In genomic region chr3:132230156-132231000, GRCh38 we compare ENCODE assay signal across 24 cellular contexts.
DNase-seq lines count a peak whose midpoint lies in the region; ATAC-seq and TF ChIP-seq lines count a peak whose summit lies in the region.
"Had no signal": no experiment of that assay in that cellular context is flagged by ENCODE, and none has a peak within 500 bp of the region (broad histone marks: within the 10 kb centered on the region; RNA-seq: fewer than 3 reads in every experiment).

No MANE protein-coding gene starts in this region.

- H3K27ac Mint-ChIP-seq in stimulated activated memory B cell treated with anti-CD40 and anti-IgM and Interleukin-4, amounts not matched to agents 10 μg/mL and 1 μg/mL and 100 μg/mL, for 72 hours: no peak overlapping the region
- H3K27ac Mint-ChIP-seq: CD4-positive, alpha-beta T cell; GM23338; H9; HFFc6 had no signal

- no peaks in the 10 kb centered on the region for H3K9me3 ChIP-seq in HEK293 (ENCODE audit: control insufficient read depth, insufficient read depth, low read depth, low read length)
- H3K9me3 ChIP-seq in osteoblast (ENCODE audit: low read depth, low read length): no peaks in the 10 kb centered on the region
- H3K9me3 ChIP-seq: A549; BE2C; BLaER1 treated with 17β-estradiol and CSF1 and Interleukin-3, amounts not matched to agents 10 nM and 100 nM had no signal

- no peak overlapping the region for H3K4me3 Mint-ChIP-seq in stimulated activated memory B cell treated with anti-CD40 and anti-IgM and Interleukin-4, amounts not matched to agents 10 μg/mL and 1 μg/mL and 100 μg/mL, for 72 hours
- H3K4me3 Mint-ChIP-seq: CD14-positive monocyte; CD4-positive, alpha-beta T cell; CD8-positive, alpha-beta memory T cell; GM23338; H9; HFFc6 had no signal

- H3K9me3 Mint-ChIP-seq in stimulated activated memory B cell treated with anti-CD40 and anti-IgM and Interleukin-4, amounts not matched to agents 10 μg/mL and 1 μg/mL and 100 μg/mL, for 72 hours: no peaks in the 10 kb centered on the region
- H3K9me3 Mint-ChIP-seq: CD14-positive monocyte; CD4-positive, alpha-beta T cell; CD8-positive, alpha-beta memory T cell; GM23338; H9; HFFc6 had no signal

- no peaks in the 10 kb centered on the region for H3K27me3 ChIP-seq in osteoblast (ENCODE audit: insufficient read depth, low read length)
- H3K27me3 ChIP-seq: BE2C; BLaER1 treated with 17β-estradiol and CSF1 and Interleukin-3, amounts not matched to agents 10 nM and 100 nM had no signal

- peak; percentile 25 for ATAC-seq in stimulated activated memory B cell treated with anti-CD40 and anti-IgM and Interleukin-4, amounts not matched to agents 10 μg/mL and 1 μg/mL and 100 μg/mL, for 72 hours
- ATAC-seq in HG02973 (IDR thresholded peaks at IDR 0.05; ENCODE audit: unreplicated experiment): no peak
- ATAC-seq: A549, GM12878, GM23338, HCT116 had no signal

- H3K27ac ChIP-seq in HEK293 (ENCODE audit: extremely low read depth, low read depth, low read length) (no peak overlapping the region), osteoblast (ENCODE audit: low read depth, low read length) (no peak overlapping the region)
- H3K27ac ChIP-seq: A549; BLaER1 treated with 17β-estradiol and CSF1 and Interleukin-3, amounts not matched to agents 10 nM and 100 nM had no signal

- H3K79me2 ChIP-seq in osteoblast (ENCODE audit: insufficient read depth, low read length): no peaks in the 10 kb centered on the region

- 0 out of 2 replicates have a peak, but pooled peaks cover 2% of the 10 kb centered on the region for H3K4me1 ChIP-seq in HEK293 (ENCODE audit: control insufficient read depth, insufficient read depth, low read length)
- no peaks in the 10 kb centered on the region for H3K4me1 ChIP-seq in osteoblast (ENCODE audit: insufficient read depth, low read length)
- H3K4me1 ChIP-seq: BE2C had no signal

- POLR2A ChIA-PET in HEK293 (lab: Yijun Ruan, JAX): no interaction called here

- H3K36me3 Mint-ChIP-seq in stimulated activated memory B cell treated with anti-CD40 and anti-IgM and Interleukin-4, amounts not matched to agents 10 μg/mL and 1 μg/mL and 100 μg/mL, for 72 hours: no peaks in the 10 kb centered on the region
- H3K36me3 Mint-ChIP-seq: CD14-positive monocyte; CD8-positive, alpha-beta memory T cell had no signal

- H3K4me3 ChIP-seq in HEK293 (ENCODE audit: low read depth, low read length): no peak overlapping the region
- H3K4me3 ChIP-seq in osteoblast (ENCODE audit: insufficient read depth, low read length): no peak overlapping the region
- H3K4me3 ChIP-seq: A549; BLaER1 treated with 17β-estradiol and CSF1 and Interleukin-3, amounts not matched to agents 10 nM and 100 nM; GM12878; GM23338 had no signal

- H4K20me1 ChIP-seq in osteoblast (ENCODE audit: insufficient read depth, low read length): no peaks in the 10 kb centered on the region
- H4K20me1 ChIP-seq: BLaER1 treated with 17β-estradiol and CSF1 and Interleukin-3, amounts not matched to agents 10 nM and 100 nM had no signal

- no peak for TF ChIP-seq CTCF in HEK293 (tag by site-specific recombination; IDR thresholded peaks at IDR 0.05)
- TF ChIP-seq CTCF in osteoblast (IDR thresholded peaks at IDR 0.05; ENCODE audit: extremely low read depth, low read depth, low read length): no peak

- H3K36me3 ChIP-seq in HEK293 (ENCODE audit: control insufficient read depth in 2 of 2, insufficient read depth in 1 of 2, low read length in 2 of 2) (no peaks in the 10 kb centered on the region), osteoblast (ENCODE audit: insufficient read depth, low read length) (no peaks in the 10 kb centered on the region)
- H3K36me3 ChIP-seq: BE2C; BLaER1 treated with 17β-estradiol and CSF1 and Interleukin-3, amounts not matched to agents 10 nM and 100 nM had no signal

- DNase-seq in osteoblast (ENCODE audit: insufficient read length, low spot score, missing footprints) (peak; percentile 26), NCI-H1436 treated with DMSO at 0.1 percent for 48 hours (lab: John Stamatoyannopoulos, UW) (no peak)
- DNase-seq in effector CD8-positive, alpha-beta T cell (lab: John Stamatoyannopoulos, UW): no peak
- DNase-seq: 8988T; ACHN; AML-193; BE2C; CD4-positive, alpha-beta T cell; CD8-positive, alpha-beta memory T cell; DMS 273 treated with DMSO at 0.1 percent for 48 hours; DMS79; EL; GDM1; H9; HFFc6 had no signal

- H3K4me2 ChIP-seq in osteoblast (ENCODE audit: insufficient read depth, low read length): no peak overlapping the region
- H3K4me2 ChIP-seq: A549, GM23338 had no signal

- H2AFZ ChIP-seq in osteoblast (ENCODE audit: low read length): no peak overlapping the region
- H2AFZ ChIP-seq: GM23338 had no signal

- CTCF ChIA-PET in HEK293 (lab: Yijun Ruan, JAX): interaction anchor here (0.6 kb wide), 1 partner anchor 22 kb away, joined by 3 read pairs; no protein-coding TSS in a partner anchor

- H3K4me1 Mint-ChIP-seq in stimulated activated memory B cell treated with anti-CD40 and anti-IgM and Interleukin-4, amounts not matched to agents 10 μg/mL and 1 μg/mL and 100 μg/mL, for 72 hours: no peaks in the 10 kb centered on the region
- H3K4me1 Mint-ChIP-seq: CD8-positive, alpha-beta memory T cell had no signal

- H3K27me3 Mint-ChIP-seq in stimulated activated memory B cell treated with anti-CD40 and anti-IgM and Interleukin-4, amounts not matched to agents 10 μg/mL and 1 μg/mL and 100 μg/mL, for 72 hours: peaks cover 6% of the 10 kb centered on the region

TF ChIP-seq in HEK293, 187 proteins besides CTCF, POLR2A, EP300 and RAD21:
- TF ChIP-seq ZNF776 (tag by site-specific recombination; IDR thresholded peaks at IDR 0.05; ENCODE audit: borderline replicate concordance) (no peak), ZNF302 (tag by site-specific recombination; IDR thresholded peaks at IDR 0.05; ENCODE audit: low read depth) (no peak), ZNF560 (tag by site-specific recombination; IDR thresholded peaks at IDR 0.05; ENCODE audit: borderline replicate concordance) (no peak), ZNF610 (tag by site-specific recombination; IDR thresholded peaks at IDR 0.05; ENCODE audit: borderline replicate concordance) (no peak), EGR2 (tag by site-specific recombination; IDR thresholded peaks at IDR 0.05; ENCODE audit: low read depth) (peak; percentile 76), ZFHX2 (tag by site-specific recombination; conservative IDR thresholded peaks at IDR 0.05) (peak; percentile 56), TCF7L2 (IDR thresholded peaks at IDR 0.05; ENCODE audit: borderline replicate concordance, low read depth, low read length) (no peak)
